ENCODE assay signal across 8 cellular contexts in genomic region chr13:66994498-66995365, GRCh38.
DNase-seq lines count a peak whose midpoint lies in the region; ATAC-seq and TF ChIP-seq lines count a peak whose summit lies in the region.

No MANE protein-coding gene starts in this region.

- no peak overlapping the region; the same call in 1 of the 2 replicates for H3K4me3 ChIP-seq in GM12865 (ENCODE audit: low read depth, low read length)
- H3K4me3 ChIP-seq in OCI-LY7 (ENCODE audit: low read depth, low read length, poor library complexity, severe bottlenecking), result peak overlapping the region; percentile 49
- peak overlapping the region; percentile 36 for H3K4me3 ChIP-seq in lower lobe of right lung

- H3K9me2 ChIP-seq in OCI-LY7 (ENCODE audit: insufficient read depth, low read length), result no peaks in the 10 kb centered on the region

- BruUV-seq in OCI-LY7 (replicated peaks; lab: Mats Ljungman, UMichigan), result TSS peak; percentile 99

- H3K36me3 ChIP-seq in OCI-LY7 (ENCODE audit: insufficient read depth, low read length) (peaks cover 46% of the 10 kb centered on the region), lower lobe of right lung (no peaks in the 10 kb centered on the region)

- no peaks in the 10 kb centered on the region for H3K36me3 Mint-ChIP-seq in activated CD8-positive, alpha-beta memory T cell treated with anti-CD3 and anti-CD28 coated beads, Interleukin-2, amount 10 ng/mL, durations not matched to agents 7 days and 5 days

- POLR2A ChIA-PET in OCI-LY7 (lab: Charles Lee), result interaction anchor here (0.5 to 5.2 kb wide), 34 partner anchors 12 to 1108 kb away, joined by 3 to 57 read pairs (median 3); no protein-coding TSS in a partner anchor

- H3K4me1 ChIP-seq in OCI-LY7 (ENCODE audit: insufficient read depth, low read length, poor library complexity, severe bottlenecking) (peaks cover 70% of the 10 kb centered on the region), lower lobe of right lung (peaks cover 7% of the 10 kb centered on the region)

- no peak overlapping the region for H3K27ac Mint-ChIP-seq in activated CD8-positive, alpha-beta memory T cell treated with anti-CD3 and anti-CD28 coated beads, Interleukin-2, amount 10 ng/mL, durations not matched to agents 7 days and 5 days

- no peaks in the 10 kb centered on the region for H3K27me3 ChIP-seq in lower lobe of right lung (ENCODE audit: low read depth)

- H3K4me1 Mint-ChIP-seq in activated CD8-positive, alpha-beta memory T cell treated with anti-CD3 and anti-CD28 coated beads, Interleukin-2, amount 10 ng/mL, durations not matched to agents 7 days and 5 days, result no peaks in the 10 kb centered on the region

- H3K27me3 Mint-ChIP-seq in activated CD8-positive, alpha-beta memory T cell treated with anti-CD3 and anti-CD28 coated beads, Interleukin-2, amount 10 ng/mL, durations not matched to agents 7 days and 5 days, result no peaks in the 10 kb centered on the region

- ATAC-seq in HG02571 (IDR thresholded peaks at IDR 0.05; ENCODE audit: unreplicated experiment) (peak; percentile 36), lower lobe of right lung (peak in 1 of 2 donors; percentile 53)
- ATAC-seq in activated CD8-positive, alpha-beta memory T cell treated with anti-CD3 and anti-CD28 coated beads, Interleukin-2, amount 10 ng/mL, durations not matched to agents 7 days and 5 days, result no peak

- H3K9me3 Mint-ChIP-seq in activated CD8-positive, alpha-beta memory T cell treated with anti-CD3 and anti-CD28 coated beads, Interleukin-2, amount 10 ng/mL, durations not matched to agents 7 days and 5 days (ENCODE audit: low read depth), result peaks cover 3% of the 10 kb centered on the region

- intact Hi-C loops in OCI-LY7 (cut with micrococcal nuclease; ENCODE audit: unreplicated experiment) (loop anchor here (1.0 to 10.0 kb wide), 6 partner anchors 108 to 856 kb away; no protein-coding TSS in a partner anchor), lower lobe of right lung (cut with DNase I) (no loop called here)

- H4K20me1 ChIP-seq in OCI-LY7 (ENCODE audit: insufficient read depth, low read length), result no peaks in the 10 kb centered on the region

- H3K9me3 ChIP-seq in OCI-LY7 (ENCODE audit: low read length) (peaks cover 41% of the 10 kb centered on the region; the same call in 1 of the 2 replicates), lower lobe of right lung (no peaks in the 10 kb centered on the region)

- H3K27ac ChIP-seq in OCI-LY7 (ENCODE audit: low read depth, low read length, poor library complexity, severe bottlenecking) (peak overlapping the region; percentile 99), lower lobe of right lung (no peak overlapping the region)

- no peaks in the 10 kb centered on the region for H3K79me2 ChIP-seq in OCI-LY7 (ENCODE audit: insufficient read depth, low read depth, low read length)

- H2AFZ ChIP-seq in OCI-LY7 (ENCODE audit: low read length), result peak overlapping the region; percentile 91

- no peak for TF ChIP-seq CTCF in GM12865 (IDR thresholded peaks at IDR 0.05; ENCODE audit: insufficient read depth, low read depth, low read length, missing control alignments)
- peak; percentile 35; the same call in 1 of the 2 replicates for TF ChIP-seq CTCF in OCI-LY7 (conservative IDR thresholded peaks at IDR 0.05; ENCODE audit: low read length)
- TF ChIP-seq CTCF in lower lobe of right lung (IDR thresholded peaks at IDR 0.05), result no peak

- peak; percentile 1 for DNase-seq in GM12865 (ENCODE audit: low read depth)
- DNase-seq in OCI-LY7 (ENCODE audit: low spot score), result peak; percentile 64
- DNase-seq in lower lobe of right lung, result no peak
- DNase-seq in NCI-H524 (lab: John Stamatoyannopoulos, UW), result no peak
- DNase-seq in DMS114 treated with DMSO at 0.1 percent for 48 hours (lab: John Stamatoyannopoulos, UW; ENCODE audit: unreplicated experiment), result no peak
- DNase-seq in activated CD8-positive, alpha-beta memory T cell treated with anti-CD3 and anti-CD28 coated beads, Interleukin-2, amount 10 ng/mL, durations not matched to agents 7 days and 5 days, result no peak
- DNase-seq in NCI-H2107 treated with DMSO at 0.1 percent for 48 hours (lab: John Stamatoyannopoulos, UW; ENCODE audit: unreplicated experiment), result no peak

- no peak overlapping the region for H3K4me3 Mint-ChIP-seq in activated CD8-positive, alpha-beta memory T cell treated with anti-CD3 and anti-CD28 coated beads, Interleukin-2, amount 10 ng/mL, durations not matched to agents 7 days and 5 days

- CTCF ChIA-PET in OCI-LY7 (lab: Charles Lee; ENCODE audit: unreplicated experiment), result interaction anchor here (0.7 to 2.7 kb wide), 9 partner anchors 30 to 883 kb away, joined by 3 to 9 read pairs (median 4); no protein-coding TSS in a partner anchor
- CTCF ChIA-PET in activated CD8-positive, alpha-beta memory T cell treated with anti-CD3 and anti-CD28 coated beads, Interleukin-2, amount 10 ng/mL, durations not matched to agents 7 days and 5 days (lab: Charles Lee), result no interaction called here

- peak overlapping the region; percentile 75 for H3K4me2 ChIP-seq in OCI-LY7 (ENCODE audit: low read length)

Comparison
In these comparisons a context has a peak if more than half of its experiments do, and no peak if none do; other contexts are left out.
1. DNase-seq: peak in GM12865 (single experiment) and OCI-LY7 (single experiment); none in lower lobe of right lung (single experiment), NCI-H524 (0 of 2), DMS114 treated with DMSO at 0.1 percent for 48 hours (single experiment), activated CD8-positive, alpha-beta memory T cell treated with anti-CD3 and anti-CD28 coated beads, Interleukin-2, amount 10 ng/mL, durations not matched to agents 7 days and 5 days (single experiment) and NCI-H2107 treated with DMSO at 0.1 percent for 48 hours (single experiment).